ENCODE assay signal across 8 cellular contexts in genomic region chr11:65786786-65787636, GRCh38. TPM values are rescaled to one million over a fixed set of nuclear protein-coding genes. Genes with fewer than 3 reads are reported as not detected.
DNase-seq lines count a peak whose midpoint lies in the region; ATAC-seq, FAIRE-seq and TF ChIP-seq lines count a peak whose summit lies in the region.

OVOL1 (plus strand) TSS chr11:65787063; CDS start chr11:65787374, 311 bp downstream.

- no peak for DNase-seq in heart right ventricle
- DNase-seq in right atrium auricular region (ENCODE audit: low spot score): no peak
- peak; percentile 31 for DNase-seq in activated B cell treated with CpG ODN at 0.5 μM for 24 hours
- no peak for DNase-seq in kidney epithelial cell (ENCODE audit: low read depth)
- DNase-seq in transverse colon: peak; percentile 91
- DNase-seq in urothelium cell line (ENCODE audit: low spot score): no peak
- no peak for DNase-seq in ecto neural progenitor cell (ENCODE audit: low spot score)
- DNase-seq in NCI-H446 (lab: John Stamatoyannopoulos, UW): no peak

- H3K9me3 Mint-ChIP-seq in activated B cell treated with CpG ODN at 0.5 μM for 24 hours: no peaks in the 10 kb centered on the region

- H3K27ac Mint-ChIP-seq in activated B cell treated with CpG ODN at 0.5 μM for 24 hours: peak within 1 kb of the TSS; percentile 41

- no peak for TF ChIP-seq EP300 in transverse colon (IDR thresholded peaks at IDR 0.05; ENCODE audit: low read depth)

- H3K27ac ChIP-seq in heart right ventricle (no peak within 1 kb of the TSS), right atrium auricular region (no peak within 1 kb of the TSS), transverse colon (peak within 1 kb of the TSS; percentile 80 to 93 (median 86))

- H3K36me3 Mint-ChIP-seq in activated B cell treated with CpG ODN at 0.5 μM for 24 hours (ENCODE audit: low read depth): no peaks in the 10 kb centered on the region

- peaks cover 41% of the 10 kb centered on the region for H3K4me1 Mint-ChIP-seq in activated B cell treated with CpG ODN at 0.5 μM for 24 hours

- POLR2A ChIA-PET in activated B cell treated with CpG ODN at 0.5 μM for 24 hours (lab: Charles Lee): interaction anchor here (0.7 to 1.5 kb wide), 4 partner anchors 11 to 159 kb away, joined by 3 to 5 read pairs (median 3); partner anchors contain the start of gene MUS81

- no peak for FAIRE-seq in urothelium cell line (lab: Jason Lieb, UNC)

- H3K4me3 Mint-ChIP-seq in activated B cell treated with CpG ODN at 0.5 μM for 24 hours: peak within 1 kb of the TSS; percentile 79

- intact Hi-C loops in heart right ventricle (cut with DNase I) (no loop called here), activated B cell treated with CpG ODN at 0.5 μM for 24 hours (cut with micrococcal nuclease) (no loop called here), transverse colon (cut with DNase I; ENCODE audit: low total_unique reads) (no loop called here)

- peaks cover 3% of the 10 kb centered on the region for H3K27me3 Mint-ChIP-seq in activated B cell treated with CpG ODN at 0.5 μM for 24 hours

- TF ChIP-seq POLR2A in transverse colon (IDR thresholded peaks at IDR 0.05): peak; percentile 95

- H3K4me3 ChIP-seq in heart right ventricle: peak within 1 kb of the TSS in 7 of 10 donors; percentile 17 to 40 (median 34)
- H3K4me3 ChIP-seq in right atrium auricular region: peak within 1 kb of the TSS in 1 of 2 donors; percentile 37
- peak within 1 kb of the TSS; percentile 16 for H3K4me3 ChIP-seq in kidney epithelial cell (ENCODE audit: low read depth, low read length)
- peak within 1 kb of the TSS; percentile 44 to 70 (median 54) for H3K4me3 ChIP-seq in transverse colon

- H3K4me1 ChIP-seq in heart right ventricle (peaks cover 7 to 32% (median 20%) of the 10 kb centered on the region in 9 donors), right atrium auricular region (peaks cover 0 to 24% of the 10 kb centered on the region in 2 donors), transverse colon (peaks cover 9 to 53% (median 41%) of the 10 kb centered on the region in 4 donors)

- 1% methylated on average over 88 to 112 of the region's 112 CpGs for WGBS in heart right ventricle, 2 donors
- WGBS in transverse colon (ENCODE audit: low coverage in 1 of 2), 2 donors: 0 to 2% methylated on average over 5 to 52 of the region's 112 CpGs

- H3K9me3 ChIP-seq in heart right ventricle (no peaks in the 10 kb centered on the region), right atrium auricular region (no peaks in the 10 kb centered on the region), transverse colon (no peaks in the 10 kb centered on the region)

- in situ Hi-C loops in transverse colon (cut with MboI; ENCODE audit: low pct_ligation_motif_present in 1 of 4, low pct_unique_long_range_greater_than_20kb in 1 of 4, low sequenced_read_pairs in 3 of 4): no loop called here

- TF ChIP-seq CTCF in heart right ventricle (IDR thresholded peaks at IDR 0.05) (no peak), right atrium auricular region (IDR thresholded peaks at IDR 0.05) (no peak), activated B cell treated with CpG ODN at 0.5 μM for 24 hours (IDR thresholded peaks at IDR 0.05) (no peak), kidney epithelial cell (IDR thresholded peaks at IDR 0.05; ENCODE audit: insufficient read depth, low read length, poor library complexity, severe bottlenecking) (no peak), transverse colon (IDR thresholded peaks at IDR 0.05) (no peak)

- CTCF ChIA-PET in activated B cell treated with CpG ODN at 0.5 μM for 24 hours (lab: Charles Lee): no interaction called here

- ATAC-seq in heart right ventricle (no peak), activated B cell treated with CpG ODN at 0.5 μM for 24 hours (ENCODE audit: low read depth) (peak; percentile 11)

- H3K27me3 ChIP-seq in heart right ventricle (peaks cover 25 to 63% (median 50%) of the 10 kb centered on the region in 7 donors), right atrium auricular region (peaks cover 6 to 36% of the 10 kb centered on the region in 2 donors), kidney epithelial cell (ENCODE audit: control insufficient read depth, insufficient read depth, low read length) (peaks cover 39% of the 10 kb centered on the region), transverse colon (peaks cover 38% of the 10 kb centered on the region)

- H3K36me3 ChIP-seq in heart right ventricle (no peaks in the 10 kb centered on the region), right atrium auricular region (no peaks in the 10 kb centered on the region), kidney epithelial cell (ENCODE audit: control insufficient read depth, insufficient read depth, low read length) (no peaks in the 10 kb centered on the region), transverse colon (no peaks in the 10 kb centered on the region)

RNA-seq across cellular contexts. Expression of gene OVOL1, which starts in this region (rescaled TPM):
- not detected for total RNA-seq in heart right ventricle
- not detected for polyA plus RNA-seq in heart right ventricle
- not detected for total RNA-seq in right atrium auricular region
- total RNA-seq in activated B cell treated with CpG ODN at 0.5 μM for 24 hours: 0.09 and 0.29 TPM in 2 replicates
- 15.8 and 17.8 TPM in 2 replicates for total RNA-seq in kidney epithelial cell
- 10 to 100 TPM; 19.9 to 44.8 (median 33.8) TPM for total RNA-seq in transverse colon

Comparison
In these comparisons a context has a peak if more than half of its experiments do, and no peak if none do; other contexts are left out.
1. RNA of gene OVOL1 (total RNA-seq): 19.9 to 44.8 TPM in transverse colon and 15.8 to 17.8 TPM in kidney epithelial cell; 0.09 to 0.29 TPM in activated B cell treated with CpG ODN at 0.5 μM for 24 hours, not detected in heart right ventricle and not detected in right atrium auricular region; every median in the first group is over 10 times any median in the second.
2. Peak in DNase-seq and ATAC-seq in activated B cell treated with CpG ODN at 0.5 μM for 24 hours; RNA of the gene not detected or under 1 TPM.
3. H3K27ac ChIP-seq: peak in transverse colon (4 of 4); none in heart right ventricle (0 of 10) and right atrium auricular region (0 of 2).